In the genomic region with DNA sequence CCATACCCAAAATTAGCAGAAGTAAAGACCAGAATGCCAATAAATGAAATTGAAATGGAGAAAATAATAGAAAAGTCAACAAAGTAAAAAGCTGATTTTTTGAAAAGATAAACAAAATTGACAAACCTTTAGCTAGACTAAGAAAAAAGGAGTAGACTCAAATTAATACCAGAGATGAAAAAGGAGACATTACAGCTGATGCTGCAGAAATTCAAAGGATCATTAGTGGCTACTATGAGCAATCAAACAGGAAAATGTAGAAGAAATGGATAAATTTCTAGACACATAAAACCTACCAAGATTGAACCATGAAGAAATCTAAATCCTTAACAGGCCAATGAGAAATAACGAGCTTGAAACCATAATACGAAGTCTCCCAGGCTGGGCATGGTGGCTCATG, we compare ENCODE assay signal across 29 cellular contexts. TPM values are rescaled to one million over a fixed set of nuclear protein-coding genes. Genes with fewer than 3 reads are reported as not detected.
"Had no signal": no experiment of that assay in that cellular context is flagged by ENCODE, and none has a peak within 500 bp of the region (broad histone marks: within the 10 kb centered on the region; RNA-seq: fewer than 3 reads in every experiment).

No MANE protein-coding gene starts in this region.

- H3K9me3 ChIP-seq: suprapubic skin, testis, thoracic aorta, thyroid gland, transverse colon, upper lobe of left lung, upper lobe of right lung, uterus, vagina had no signal

- DNase-seq: stimulated activated CD4-positive, alpha-beta T cell treated with anti-CD3 and anti-CD28 coated beads, Interleukin-2, amount 100 ng/mL, for 48 hours; stimulated activated CD4-positive, alpha-beta T cell treated with anti-CD3 and anti-CD28 coated beads, Interleukin-4, amount 100 ng/mL, for 1 hour; stimulated activated CD4-positive, alpha-beta T cell treated with anti-CD3 and anti-CD28 coated beads, Interleukin-4, amount 100 ng/mL, for 24 hours; stimulated activated CD4-positive, alpha-beta T cell treated with anti-CD3 and anti-CD28 coated beads, Interleukin-4, amount 100 ng/mL, for 4 hours; stimulated activated CD8-positive, alpha-beta memory T cell treated with anti-CD3 and anti-CD28 coated beads, Interleukin-4, amount 100 ng/mL, for 48 hours; stimulated activated naive B cell treated with anti-CD40 and anti-IgM and Interleukin-4, amounts not matched to agents 10 μg/mL and 1 μg/mL and 100 μg/mL, for 72 hours; stimulated activated naive CD4-positive, alpha-beta T cell; stimulated activated naive CD4-positive, alpha-beta T cell treated with Interleukin-2 at 50 U/mL for 16 hours; stimulated activated naive CD8-positive, alpha-beta T cell treated with anti-CD3 and anti-CD28 coated beads, Interleukin-15, amount 100 ng/mL, for 72 hours; stimulated activated naive CD8-positive, alpha-beta T cell treated with anti-CD3 and anti-CD28 coated beads, Interleukin-15, Interleukin-2, amounts not matched to agents 100 U/mL and 50 U/mL, for 24 hours; stomach; substantia nigra; testis; thyroid gland; transverse colon; trophoblast cell; upper lobe of left lung; upper lobe of right lung; uterus had no signal

- H3K27ac ChIP-seq: stomach, suprapubic skin, testis, thoracic aorta, thyroid gland, tibial nerve, transverse colon, upper lobe of left lung, upper lobe of right lung, uterus, vagina had no signal

- H3K36me3 ChIP-seq: stomach, suprapubic skin, thoracic aorta, thyroid gland, tibial nerve, transverse colon, upper lobe of left lung, upper lobe of right lung, uterus, vagina had no signal

- ATAC-seq: stimulated activated effector memory CD8-positive, alpha-beta T cell treated with anti-CD3 and anti-CD28 coated beads, Interleukin-12 subunit alpha, Interleukin-12 subunit beta, amount 100 ng/mL, for 72 hours; stimulated activated memory B cell treated with anti-CD40 and anti-IgM and Interleukin-4, amounts not matched to agents 10 μg/mL and 1 μg/mL and 100 μg/mL, for 72 hours; stimulated activated naive B cell treated with anti-CD40 and anti-IgM and Interleukin-4, amounts not matched to agents 10 μg/mL and 1 μg/mL and 100 μg/mL, for 72 hours; stimulated activated naive CD8-positive, alpha-beta T cell treated with anti-CD3 and anti-CD28 coated beads, Interleukin-15, amount 100 ng/mL, for 72 hours; stimulated activated naive CD8-positive, alpha-beta T cell treated with anti-CD3 and anti-CD28 coated beads, Interleukin-15, Interleukin-2, amounts not matched to agents 100 U/mL and 50 U/mL, for 24 hours; upper lobe of right lung had no signal

- H3K4me3 ChIP-seq: stomach, suprapubic skin, testis, thoracic aorta, thyroid gland, tibial nerve, transverse colon, upper lobe of left lung, upper lobe of right lung, uterus, vagina had no signal

- FAIRE-seq: urothelium cell line had no signal

- H3K27me3 ChIP-seq: suprapubic skin, testis, thyroid gland, tibial nerve, upper lobe of left lung, upper lobe of right lung, uterus, vagina had no signal

- H3K4me1 ChIP-seq: stomach, suprapubic skin, testis, thyroid gland, tibial nerve, transverse colon, upper lobe of left lung, upper lobe of right lung, uterus, vagina had no signal

RNA-seq across cellular contexts. Expression of gene INSM2, which starts 34.8 kb away (rescaled TPM):
- total RNA-seq: stomach, subcutaneous adipose tissue, suprapubic skin, thoracic aorta, thyroid gland, tibial nerve, upper lobe of right lung, ureter had no signal
- polyA plus RNA-seq: stomach, urinary bladder had no signal
